ENCODE assay signal across 12 cellular contexts in the genomic region with DNA sequence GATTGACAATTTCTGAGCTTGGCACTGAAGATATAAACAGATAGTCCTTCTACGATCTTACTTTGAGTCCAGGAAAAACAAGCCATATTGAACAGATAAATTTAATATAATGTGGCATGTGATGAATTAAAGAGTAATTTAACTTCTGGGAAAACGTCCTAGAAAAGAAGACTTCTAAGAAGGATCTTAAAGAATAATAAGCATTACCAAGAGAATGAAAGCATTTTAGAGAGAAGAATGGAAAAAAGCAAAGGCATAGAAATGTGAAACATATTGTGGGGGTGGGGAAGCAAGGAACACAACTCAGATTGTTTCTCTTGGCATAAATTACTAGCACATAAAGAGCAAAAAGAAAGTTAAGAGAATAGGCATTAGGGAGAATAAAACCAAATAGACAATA. TPM values are rescaled to one million over a fixed set of nuclear protein-coding genes. Genes with fewer than 3 reads are reported as not detected.
DNase-seq lines count a peak whose midpoint lies in the region; ATAC-seq and TF ChIP-seq lines count a peak whose summit lies in the region.
"Had no signal": no experiment of that assay in that cellular context is flagged by ENCODE, and none has a peak within 500 bp of the region (broad histone marks: within the 10 kb centered on the region; RNA-seq: fewer than 3 reads in every experiment).

No MANE protein-coding gene starts in this region.

- POLR2A ChIA-PET in naive thymus-derived CD8-positive, alpha-beta T cell (lab: Charles Lee): interaction anchor here (1.3 kb wide), 1 partner anchor 53 kb away, joined by 6 read pairs; no protein-coding TSS in a partner anchor

- ATAC-seq in CD4-positive, CD25-positive, alpha-beta regulatory T cell (ENCODE audit: low read depth in 2 of 2): no peak
- no peak for ATAC-seq in naive thymus-derived CD8-positive, alpha-beta T cell

- H3K4me1 Mint-ChIP-seq in CD4-positive, CD25-positive, alpha-beta regulatory T cell: peaks cover 18 to 48% (median 33%) of the 10 kb centered on the region in 4 donors
- H3K4me1 Mint-ChIP-seq in naive thymus-derived CD8-positive, alpha-beta T cell: peaks cover 6 to 41% (median 38%) of the 10 kb centered on the region in 4 donors

- intact Hi-C loops in mammary epithelial cell (cut with micrococcal nuclease): loop anchor here (1.0 to 10.0 kb wide), 3 partner anchors 343 to 909 kb away; partner anchors contain the start of gene CCDC90B
- intact Hi-C loops in colonic mucosa (cut with DNase I): loop anchor here (2.0 kb wide), 1 partner anchor 342 kb away; no protein-coding TSS in a partner anchor
- intact Hi-C loops in prostate gland (cut with DNase I): loop anchor here (5.0 to 10.0 kb wide), 2 partner anchors 258 to 340 kb away; no protein-coding TSS in a partner anchor
- intact Hi-C loops in dorsolateral prefrontal cortex (cut with DNase I): loop anchor here in 1 of 2 donors (10.0 kb wide), 1 partner anchor 288 kb away; the partner anchor contains the start of gene ANKRD42

- H3K4me2 ChIP-seq in Karpas-422 (ENCODE audit: low read depth, low read length, poor library complexity, severe bottlenecking) (peak overlapping the region; percentile 77), mammary epithelial cell (ENCODE audit: insufficient read depth, low read depth, low read length) (peak overlapping the region; percentile 16)

- BruUV-seq in mammary epithelial cell (replicated peaks; lab: Mats Ljungman, UMichigan): no TSS peak

- H3K9me3 ChIP-seq in CD4-positive, CD25-positive, alpha-beta regulatory T cell (ENCODE audit: control insufficient read depth in 2 of 2, low read length in 2 of 2): peaks cover 0 to 5% of the 10 kb centered on the region in 2 experiments
- peaks cover 7% of the 10 kb centered on the region for H3K9me3 ChIP-seq in Karpas-422 (ENCODE audit: low read length)
- H3K9me3 ChIP-seq in mammary epithelial cell (replicated peaks; ENCODE audit: insufficient read depth, low read length): no peaks in the 10 kb centered on the region
- H3K9me3 ChIP-seq in colonic mucosa: no peaks in the 10 kb centered on the region
- H3K9me3 ChIP-seq in prostate gland: no peaks in the 10 kb centered on the region

- H3K36me3 Mint-ChIP-seq in CD4-positive, CD25-positive, alpha-beta regulatory T cell: no peaks in the 10 kb centered on the region
- peaks cover 0 to 7% (median 6%) of the 10 kb centered on the region in 3 donors for H3K36me3 Mint-ChIP-seq in naive thymus-derived CD8-positive, alpha-beta T cell

- H4K20me1 ChIP-seq in Karpas-422 (ENCODE audit: insufficient read depth, low read depth, low read length): no peaks in the 10 kb centered on the region
- no peaks in the 10 kb centered on the region for H4K20me1 ChIP-seq in mammary epithelial cell (ENCODE audit: insufficient read depth, low read length)

- H3K4me1 ChIP-seq in CD4-positive, CD25-positive, alpha-beta regulatory T cell (ENCODE audit: control insufficient read depth, insufficient read depth, low read length, poor library complexity, severe bottlenecking): peaks cover 14% of the 10 kb centered on the region
- peaks cover 68% of the 10 kb centered on the region for H3K4me1 ChIP-seq in Karpas-422 (ENCODE audit: low read length)
- H3K4me1 ChIP-seq in mammary epithelial cell (ENCODE audit: insufficient read depth, low read length): peaks cover 6% of the 10 kb centered on the region
- H3K4me1 ChIP-seq in colonic mucosa: no peaks in the 10 kb centered on the region
- no peaks in the 10 kb centered on the region for H3K4me1 ChIP-seq in prostate gland (replicated peaks)

- CTCF ChIA-PET in mammary epithelial cell (lab: Charles Lee; ENCODE audit: low non-redundant PET): no interaction called here

- peak overlapping the region; percentile 6 to 57 (median 10) for H3K27ac Mint-ChIP-seq in CD4-positive, CD25-positive, alpha-beta regulatory T cell
- peak overlapping the region in 8 of 10 donors; percentile 5 to 84 (median 53) for H3K27ac Mint-ChIP-seq in naive thymus-derived CD8-positive, alpha-beta T cell
- H3K27ac Mint-ChIP-seq: activated naive CD4-positive, alpha-beta T cell treated with anti-CD3 and anti-CD28 coated beads, Interleukin-2, amount 10 ng/mL, durations not matched to agents 7 days and 5 days had no signal

- in situ Hi-C loops in mammary epithelial cell (cut with MboI; ENCODE audit: low sequenced_read_pairs in 2 of 2) (loop anchor here (10.0 to 25.0 kb wide), 3 partner anchors 258 to 905 kb away; no protein-coding TSS in a partner anchor), G401 (cut with HindIII; ENCODE audit: low sequenced_read_pairs) (no loop called here)

- peaks cover 0 to 7% (median 3%) of the 10 kb centered on the region in 7 donors for H3K9me3 Mint-ChIP-seq in CD4-positive, CD25-positive, alpha-beta regulatory T cell
- H3K9me3 Mint-ChIP-seq in naive thymus-derived CD8-positive, alpha-beta T cell: peaks cover 0 to 7% (median 5%) of the 10 kb centered on the region in 9 donors

- H3K27ac ChIP-seq in CD4-positive, CD25-positive, alpha-beta regulatory T cell (ENCODE audit: insufficient read depth, low read length, poor library complexity, severe bottlenecking): no peak overlapping the region
- H3K27ac ChIP-seq in Karpas-422 (ENCODE audit: low read length) (peak overlapping the region; percentile 79), mammary epithelial cell (ENCODE audit: insufficient read depth, low read depth, low read length) (no peak overlapping the region), colonic mucosa (no peak overlapping the region), prostate gland (no peak overlapping the region), dorsolateral prefrontal cortex (peak overlapping the region in 4 of 59 donors; percentile 1 to 39 (median 6))
- H3K27ac ChIP-seq: left ventricle myocardium inferior had no signal

- no peaks in the 10 kb centered on the region for H3K27me3 Mint-ChIP-seq in CD4-positive, CD25-positive, alpha-beta regulatory T cell
- H3K27me3 Mint-ChIP-seq in naive thymus-derived CD8-positive, alpha-beta T cell: no peaks in the 10 kb centered on the region
- H3K27me3 Mint-ChIP-seq: activated naive CD4-positive, alpha-beta T cell treated with anti-CD3 and anti-CD28 coated beads, Interleukin-2, amount 10 ng/mL, durations not matched to agents 7 days and 5 days had no signal

- no peak for TF ChIP-seq POLR2A in prostate gland (IDR thresholded peaks at IDR 0.05)

- DNase-seq in CD4-positive, CD25-positive, alpha-beta regulatory T cell: no peak
- DNase-seq in Karpas-422 (no peak), mammary epithelial cell (no peak), G401 (ENCODE audit: low spot score) (no peak), colonic mucosa (no peak), prostate gland (ENCODE audit: low spot score) (no peak), dorsolateral prefrontal cortex (no peak)
- no peak for DNase-seq in naive thymus-derived CD8-positive, alpha-beta T cell
- DNase-seq: activated CD4-positive, alpha-beta T cell treated with anti-CD3 and anti-CD28 coated beads for 4 hours; activated naive CD4-positive, alpha-beta T cell treated with anti-CD3 and anti-CD28 coated beads, Interleukin-2, amount 10 ng/mL, durations not matched to agents 7 days and 5 days; Calu3; left ventricle myocardium inferior had no signal

- H3K79me2 ChIP-seq in Karpas-422 (ENCODE audit: low read length) (peaks cover 99% of the 10 kb centered on the region), mammary epithelial cell (ENCODE audit: insufficient read depth, low read length) (peaks cover 55% of the 10 kb centered on the region)

- WGBS in mammary epithelial cell (ENCODE audit: low coverage, missing lambda C conversion rate): 50% methylated on average over 2 of the region's 2 CpGs
- WGBS in prostate gland: 20% methylated on average over 2 of the region's 2 CpGs

- H3K4me3 ChIP-seq in CD4-positive, CD25-positive, alpha-beta regulatory T cell (ENCODE audit: low read depth, low read length): peak overlapping the region; percentile 33
- H3K4me3 ChIP-seq in Karpas-422 (ENCODE audit: low read length) (peak overlapping the region; percentile 52), mammary epithelial cell (replicated peaks in 1 of 3; ENCODE audit: insufficient read depth in 1 of 3, low read depth in 2 of 3, low read length in 3 of 3) (peak overlapping the region in 1 of 3 experiments; percentile 11), colonic mucosa (no peak overlapping the region), prostate gland (no peak overlapping the region), dorsolateral prefrontal cortex (peak overlapping the region in 19 of 59 donors; percentile 0 to 35 (median 18))
- H3K4me3 ChIP-seq: left ventricle myocardium inferior had no signal

- H3K36me3 ChIP-seq in CD4-positive, CD25-positive, alpha-beta regulatory T cell (ENCODE audit: control insufficient read depth, insufficient read depth, low read length): no peaks in the 10 kb centered on the region
- H3K36me3 ChIP-seq in Karpas-422 (ENCODE audit: insufficient read depth, low read length) (peaks cover 24% of the 10 kb centered on the region), mammary epithelial cell (ENCODE audit: insufficient read depth, low read length) (no peaks in the 10 kb centered on the region), colonic mucosa (no peaks in the 10 kb centered on the region), prostate gland (no peaks in the 10 kb centered on the region)
- H3K36me3 ChIP-seq: left ventricle myocardium inferior had no signal

- peak overlapping the region; percentile 56 for H3K9ac ChIP-seq in Karpas-422 (ENCODE audit: low read length)
- no peak overlapping the region for H3K9ac ChIP-seq in mammary epithelial cell (ENCODE audit: insufficient read depth, low read length)
- H3K9ac ChIP-seq in colonic mucosa (ENCODE audit: low read depth in 2 of 2, low read length in 2 of 2): no peak overlapping the region

- H2AFZ ChIP-seq in Karpas-422 (ENCODE audit: low read length): no peak overlapping the region
- H2AFZ ChIP-seq in mammary epithelial cell (ENCODE audit: low read depth, low read length): no peak overlapping the region

- TF ChIP-seq CTCF in mammary epithelial cell (conservative IDR thresholded peaks at IDR 0.05 in 1 of 2, IDR thresholded peaks at IDR 0.05 in 1 of 2; ENCODE audit: extremely low read depth in 1 of 2, insufficient read depth in 1 of 2, low read depth in 1 of 2, low read length in 2 of 2): no peak
- no peak for TF ChIP-seq CTCF in colonic mucosa (IDR thresholded peaks at IDR 0.05)
- no peak for TF ChIP-seq CTCF in prostate gland (IDR thresholded peaks at IDR 0.05)
- TF ChIP-seq CTCF in dorsolateral prefrontal cortex (IDR thresholded peaks at IDR 0.05 in 54 of 56, conservative IDR thresholded peaks at IDR 0.05 in 2 of 56; ENCODE audit: low read depth in 1 of 56, partially characterized antibody in 56 of 56): no peak

- no peaks in the 10 kb centered on the region for H3K27me3 ChIP-seq in CD4-positive, CD25-positive, alpha-beta regulatory T cell (ENCODE audit: control insufficient read depth, insufficient read depth, low read length)
- H3K27me3 ChIP-seq in Karpas-422 (ENCODE audit: low read length) (no peaks in the 10 kb centered on the region), mammary epithelial cell (ENCODE audit: insufficient read depth, low read length) (no peaks in the 10 kb centered on the region), colonic mucosa (no peaks in the 10 kb centered on the region), prostate gland (replicated peaks; ENCODE audit: insufficient read depth) (no peaks in the 10 kb centered on the region), dorsolateral prefrontal cortex (no peaks in the 10 kb centered on the region)

- dilution Hi-C loops in mammary epithelial cell (cut with HindIII; ENCODE audit: low sequenced_read_pairs): no loop called here

- H3K4me3 Mint-ChIP-seq in CD4-positive, CD25-positive, alpha-beta regulatory T cell: peak overlapping the region in 2 of 4 donors; percentile 18 to 29
- H3K4me3 Mint-ChIP-seq in naive thymus-derived CD8-positive, alpha-beta T cell: peak overlapping the region in 1 of 10 donors; percentile 7
- H3K4me3 Mint-ChIP-seq: activated naive CD4-positive, alpha-beta T cell treated with anti-CD3 and anti-CD28 coated beads, Interleukin-2, amount 10 ng/mL, durations not matched to agents 7 days and 5 days had no signal

- no peaks in the 10 kb centered on the region for H3K9me2 ChIP-seq in Karpas-422 (replicated peaks; ENCODE audit: insufficient read depth, low read length)

RNA-seq across cellular contexts. Expression of gene DDIAS, which starts 5.4 kb away (rescaled TPM):
- 2.2 TPM for total RNA-seq in CD4-positive, CD25-positive, alpha-beta regulatory T cell
- 1 to 10 TPM in 3 of 4 donors, under 1 TPM in 1; 0.86 to 2.8 (median 1.3) TPM for polyA plus RNA-seq in CD4-positive, CD25-positive, alpha-beta regulatory T cell
- 9.3 and 26.8 TPM in 2 replicates for total RNA-seq in Karpas-422 (2014; rRNA removed; shearing (Covaris generic); ENCODE audit: low replicate concordance)
- 10 to 100 TPM in 1 of 2 donors, 1 to 10 TPM in 1; 1.3 to 10.5 TPM for total RNA-seq in mammary epithelial cell
- polyA plus RNA-seq in mammary epithelial cell: 12.7 TPM
- 0.57 TPM for polyA minus RNA-seq in mammary epithelial cell
- 1 to 10 TPM; 2.3 to 2.5 TPM for total RNA-seq in naive thymus-derived CD8-positive, alpha-beta T cell
- polyA plus RNA-seq in naive thymus-derived CD8-positive, alpha-beta T cell: 1 to 10 TPM in 2 of 3 donors, under 1 TPM in 1; 0.59 to 3.1 (median 1.7) TPM
- 13.4 and 14.7 TPM in 2 replicates for total RNA-seq in G401 (2014; rRNA removed; shearing (Covaris generic))
- 1 to 10 TPM; 2.5 to 7.8 TPM for total RNA-seq in colonic mucosa
- total RNA-seq in prostate gland: 1 to 10 TPM; 1.3 to 6.5 TPM
- 1 to 10 TPM in 25 of 120 experiments, under 1 TPM in 81, not detected in 14; 0.13 to 3.0 (median 0.64) TPM for total RNA-seq in dorsolateral prefrontal cortex

RNA-seq across cellular contexts. Expression of gene PRCP, which starts 6.7 kb away (rescaled TPM):
- total RNA-seq in CD4-positive, CD25-positive, alpha-beta regulatory T cell: 19.7 TPM
- 10 to 100 TPM; 27.4 to 41.9 (median 32.8) TPM for polyA plus RNA-seq in CD4-positive, CD25-positive, alpha-beta regulatory T cell
- 17.9 and 46.1 TPM in 2 replicates for total RNA-seq in Karpas-422 (2014; rRNA removed; shearing (Covaris generic); ENCODE audit: low replicate concordance)
- total RNA-seq in mammary epithelial cell: 10 to 100 TPM; 25.5 to 31.8 TPM
- 30.9 TPM for polyA plus RNA-seq in mammary epithelial cell
- polyA minus RNA-seq in mammary epithelial cell: 40.5 TPM
- total RNA-seq in naive thymus-derived CD8-positive, alpha-beta T cell: 10 to 100 TPM; 26.4 to 29.1 TPM
- polyA plus RNA-seq in naive thymus-derived CD8-positive, alpha-beta T cell: 10 to 100 TPM; 48.3 to 50.2 (median 49.3) TPM
- total RNA-seq in G401 (2014; rRNA removed; shearing (Covaris generic)): 34.6 and 49.1 TPM in 2 replicates
- 10 to 100 TPM; 24.9 to 41.3 TPM for total RNA-seq in colonic mucosa
- 10 to 100 TPM; 41.8 to 67.7 TPM for total RNA-seq in prostate gland
- 100 to 1,000 TPM in 1 of 120 experiments, 10 to 100 TPM in 119; 38.4 to 137 (median 59.7) TPM for total RNA-seq in dorsolateral prefrontal cortex

Comparison
In these comparisons a context has a peak if more than half of its experiments do, and no peak if none do; other contexts are left out.
1. H3K4me3 ChIP-seq: peak in CD4-positive, CD25-positive, alpha-beta regulatory T cell (single experiment) and Karpas-422 (single experiment); none in colonic mucosa (single experiment) and prostate gland (0 of 2).